In the genomic region with DNA sequence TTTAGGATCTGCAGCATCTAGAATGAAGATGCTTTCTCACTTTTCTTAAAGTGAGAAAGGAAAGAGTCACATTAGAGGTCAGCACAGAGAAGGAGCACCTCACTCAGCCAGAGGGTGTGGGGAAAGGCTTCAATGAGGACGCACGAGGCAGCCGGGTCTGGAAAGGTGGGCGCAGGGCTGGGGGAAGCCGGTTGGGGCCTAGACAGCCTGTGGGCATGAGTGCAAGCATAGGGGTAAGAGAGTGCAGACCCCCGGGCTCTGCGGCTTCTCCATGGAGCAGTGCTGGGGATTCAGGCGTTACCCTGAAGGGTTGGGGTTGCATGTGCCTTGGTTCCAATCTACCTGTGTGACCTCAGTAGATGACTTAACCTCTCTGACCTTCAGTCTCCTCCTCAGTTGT, we compare ENCODE assay signal across 23 cellular contexts. TPM values are rescaled to one million over a fixed set of nuclear protein-coding genes. Genes with fewer than 3 reads are reported as not detected.
DNase-seq lines count a peak whose midpoint lies in the region; TF ChIP-seq lines count a peak whose summit lies in the region.
"Had no signal": no experiment of that assay in that cellular context is flagged by ENCODE, and none has a peak within 500 bp of the region (broad histone marks: within the 10 kb centered on the region; RNA-seq: fewer than 3 reads in every experiment).

No MANE protein-coding gene starts in this region.

- no CpG with 5 or more reads among the region's 8 CpGs for WGBS in mesendoderm (ENCODE audit: extremely low coverage, insufficient coverage, low lambda C conversion rate)

- H3K9me3 Mint-ChIP-seq in MCF 10A (ENCODE audit: unreplicated experiment) (no peaks in the 10 kb centered on the region), type B pancreatic cell (no peaks in the 10 kb centered on the region)
- H3K9me3 Mint-ChIP-seq in dendritic cell treated with granulocyte-macrophage colony-stimulating factor and Interleukin-4, amounts not matched to agents 40 ng/mL and 50 ng/mL, for 4 days, result no peaks in the 10 kb centered on the region
- H3K9me3 Mint-ChIP-seq: CD14-positive monocyte; CD4-positive, alpha-beta T cell; GM23338 had no signal

- H3K27me3 ChIP-seq in breast epithelium, result no peaks in the 10 kb centered on the region
- no peaks in the 10 kb centered on the region for H3K27me3 ChIP-seq in mesendoderm (ENCODE audit: insufficient read depth, low read length, poor library complexity)
- H3K27me3 ChIP-seq: BE2C; BLaER1 treated with 17β-estradiol and CSF1 and Interleukin-3, amounts not matched to agents 10 nM and 100 nM had no signal

- no peak overlapping the region for H2AK5ac ChIP-seq in mesendoderm (ENCODE audit: low read length)

- H3K36me3 Mint-ChIP-seq in MCF 10A (ENCODE audit: insufficient read depth, unreplicated experiment) (no peaks in the 10 kb centered on the region), type B pancreatic cell (no peaks in the 10 kb centered on the region)
- no peaks in the 10 kb centered on the region for H3K36me3 Mint-ChIP-seq in dendritic cell treated with granulocyte-macrophage colony-stimulating factor and Interleukin-4, amounts not matched to agents 40 ng/mL and 50 ng/mL, for 4 days (ENCODE audit: low read depth)
- H3K36me3 Mint-ChIP-seq: CD14-positive monocyte; CD8-positive, alpha-beta memory T cell had no signal

- CTCF ChIA-PET in MCF 10A (lab: Yijun Ruan, JAX), result interaction anchor here (2.1 to 4.3 kb wide), 4 partner anchors 15 to 839 kb away, joined by 14 to 27 read pairs (median 19); no protein-coding TSS in a partner anchor

- no peak for DNase-seq in MCF 10A (ENCODE audit: unreplicated experiment)
- no peak for DNase-seq in breast epithelium (ENCODE audit: low spot score in 2 of 2)
- no peak for DNase-seq in mesendoderm
- DNase-seq in type B pancreatic cell (ENCODE audit: extremely low spot score, unreplicated experiment), result no peak
- DNase-seq in stimulated activated CD4-positive, alpha-beta T cell treated with anti-CD3 and anti-CD28 coated beads, Interleukin-12 subunit alpha, Interleukin-12 subunit beta, amount 100 ng/mL, for 4 hours, result no peak
- no peak for DNase-seq in NOMO-1 treated with dmso at 0.1 percent for 144 hours (lab: John Stamatoyannopoulos, UW; ENCODE audit: unreplicated experiment)
- no peak for DNase-seq in GM19238 (ENCODE audit: insufficient read length, low spot score)
- DNase-seq: ACHN; AML-193; BE2C; CD4-positive, alpha-beta T cell; DMS 273 treated with DMSO at 0.1 percent for 48 hours; DMS79; EL; GDM1 had no signal

- no TSS peak for BruUV-seq in MCF 10A (replicated peaks; lab: Mats Ljungman, UMichigan)

- no peak overlapping the region for H4K5ac ChIP-seq in mesendoderm (ENCODE audit: low read length)

- no peak overlapping the region for H2BK120ac ChIP-seq in mesendoderm (ENCODE audit: low read depth, low read length)

- no peak overlapping the region for H3K4me2 ChIP-seq in mesendoderm (ENCODE audit: low read length)
- H3K4me2 ChIP-seq: BLaER1 treated with 17β-estradiol and CSF1 and Interleukin-3, amounts not matched to agents 10 nM and 100 nM; GM23338 had no signal

- no peaks in the 10 kb centered on the region for H3K79me2 ChIP-seq in mesendoderm (ENCODE audit: control insufficient read depth, insufficient read depth, low read length)

- H3K4me1 ChIP-seq in breast epithelium (peaks cover 0 to 28% of the 10 kb centered on the region in 2 donors), mesendoderm (ENCODE audit: control insufficient read depth, low read depth, low read length) (peaks cover 2% of the 10 kb centered on the region)
- H3K4me1 ChIP-seq: HAP-1 had no signal

- H3K36me3 ChIP-seq in breast epithelium, result no peaks in the 10 kb centered on the region
- H3K36me3 ChIP-seq in mesendoderm (ENCODE audit: control insufficient read depth, insufficient read depth, low read length), result no peaks in the 10 kb centered on the region
- H3K36me3 ChIP-seq: BE2C; BLaER1 treated with 17β-estradiol and CSF1 and Interleukin-3, amounts not matched to agents 10 nM and 100 nM; HAP-1 had no signal

- no peaks in the 10 kb centered on the region for H3K79me1 ChIP-seq in mesendoderm (ENCODE audit: low read length)

- H3K4ac ChIP-seq in mesendoderm (ENCODE audit: low read depth, low read length), result no peak overlapping the region

- no peak for TF ChIP-seq CTCF in MCF 10A (IDR thresholded peaks at IDR 0.05; ENCODE audit: unreplicated experiment)
- no peak for TF ChIP-seq CTCF in breast epithelium (IDR thresholded peaks at IDR 0.05)
- no peak for TF ChIP-seq CTCF in type B pancreatic cell (conservative IDR thresholded peaks at IDR 0.05)

- H3K4me3 Mint-ChIP-seq in MCF 10A (ENCODE audit: unreplicated experiment) (no peak overlapping the region), type B pancreatic cell (no peak overlapping the region)
- H3K4me3 Mint-ChIP-seq in dendritic cell treated with granulocyte-macrophage colony-stimulating factor and Interleukin-4, amounts not matched to agents 40 ng/mL and 50 ng/mL, for 4 days, result no peak overlapping the region
- H3K4me3 Mint-ChIP-seq: CD14-positive monocyte; CD4-positive, alpha-beta T cell; CD8-positive, alpha-beta memory T cell; GM23338 had no signal

- H3K4me1 Mint-ChIP-seq in MCF 10A (ENCODE audit: insufficient read depth, unreplicated experiment) (peaks cover 38% of the 10 kb centered on the region), type B pancreatic cell (ENCODE audit: unreplicated experiment) (peaks cover 39% of the 10 kb centered on the region)
- peaks cover 1% of the 10 kb centered on the region for H3K4me1 Mint-ChIP-seq in dendritic cell treated with granulocyte-macrophage colony-stimulating factor and Interleukin-4, amounts not matched to agents 40 ng/mL and 50 ng/mL, for 4 days (ENCODE audit: low read depth)
- H3K4me1 Mint-ChIP-seq: CD8-positive, alpha-beta memory T cell had no signal

- H4K8ac ChIP-seq in mesendoderm (ENCODE audit: low read depth, low read length), result no peak overlapping the region

- no peak overlapping the region for H3K27ac ChIP-seq in breast epithelium
- no peak overlapping the region for H3K27ac ChIP-seq in mesendoderm (ENCODE audit: low read depth, low read length)
- H3K27ac ChIP-seq: 22Rv1; BLaER1 treated with 17β-estradiol and CSF1 and Interleukin-3, amounts not matched to agents 10 nM and 100 nM had no signal

- H3K4me3 ChIP-seq in breast epithelium (no peak overlapping the region), mesendoderm (ENCODE audit: low read length) (no peak overlapping the region)
- H3K4me3 ChIP-seq: BLaER1 treated with 17β-estradiol and CSF1 and Interleukin-3, amounts not matched to agents 10 nM and 100 nM; GM12878; GM23338; HAP-1 had no signal

- intact Hi-C loops in MCF 10A (cut with micrococcal nuclease), result loop anchor here (5.0 kb wide), 2 partner anchors 230 to 250 kb away; no protein-coding TSS in a partner anchor
- intact Hi-C loops in breast epithelium (cut with DNase I; ENCODE audit: low total_unique reads), result loop anchor here (10.0 kb wide), 1 partner anchor 73 kb away; no protein-coding TSS in a partner anchor
- intact Hi-C loops in dendritic cell treated with granulocyte-macrophage colony-stimulating factor and Interleukin-4, amounts not matched to agents 40 ng/mL and 50 ng/mL, for 4 days (cut with micrococcal nuclease), result no loop called here

- no peaks in the 10 kb centered on the region for H3K9me3 ChIP-seq in breast epithelium
- H3K9me3 ChIP-seq: BE2C; BLaER1 treated with 17β-estradiol and CSF1 and Interleukin-3, amounts not matched to agents 10 nM and 100 nM; HAP-1 had no signal

- H3K27me3 Mint-ChIP-seq in MCF 10A (ENCODE audit: insufficient read depth, unreplicated experiment) (no peaks in the 10 kb centered on the region), type B pancreatic cell (peaks cover 6% of the 10 kb centered on the region)
- H3K27me3 Mint-ChIP-seq in dendritic cell treated with granulocyte-macrophage colony-stimulating factor and Interleukin-4, amounts not matched to agents 40 ng/mL and 50 ng/mL, for 4 days, result peaks cover 19% of the 10 kb centered on the region

- no peak for TF ChIP-seq POLR2A in breast epithelium (IDR thresholded peaks at IDR 0.05)

- no peak overlapping the region for H3K9ac ChIP-seq in mesendoderm (ENCODE audit: low read length)
- H3K9ac ChIP-seq: BLaER1 treated with 17β-estradiol and CSF1 and Interleukin-3, amounts not matched to agents 10 nM and 100 nM had no signal

- H3K18ac ChIP-seq in mesendoderm (ENCODE audit: low read length), result no peak overlapping the region

- H3K56ac ChIP-seq in mesendoderm (ENCODE audit: low read length), result peak overlapping the region; percentile 6

- H3K27ac Mint-ChIP-seq in MCF 10A (ENCODE audit: low read depth, unreplicated experiment), result peak overlapping the region; percentile 75
- H3K27ac Mint-ChIP-seq in dendritic cell treated with granulocyte-macrophage colony-stimulating factor and Interleukin-4, amounts not matched to agents 40 ng/mL and 50 ng/mL, for 4 days, result peak overlapping the region; percentile 2
- H3K27ac Mint-ChIP-seq in type B pancreatic cell, result peak overlapping the region; percentile 74
- H3K27ac Mint-ChIP-seq: CD4-positive, alpha-beta T cell; GM23338 had no signal

- H2BK15ac ChIP-seq in mesendoderm (replicated peaks; ENCODE audit: low read depth), result no peak overlapping the region

- POLR2A ChIA-PET in MCF 10A (lab: Yijun Ruan, JAX), result no interaction called here

- no peak overlapping the region for H2BK5ac ChIP-seq in mesendoderm (ENCODE audit: low read length)

- H3K23ac ChIP-seq in mesendoderm (ENCODE audit: low read length), result no peak overlapping the region

RNA-seq across cellular contexts. Expression of gene KRT80, which starts 49.9 kb away (rescaled TPM):
- 27.4 and 52.3 TPM in 2 replicates for total RNA-seq in MCF 10A (2022)
- total RNA-seq in breast epithelium, result 1 to 10 TPM in 2 of 3 donors, not detected in 1; 2.9 to 9.8 TPM
- 0.21 TPM for polyA plus RNA-seq in mesendoderm (2013, experiment 1 of 2)
- 0.24 TPM for polyA plus RNA-seq in mesendoderm (2013, experiment 2 of 2)
- 23.1 and 65.1 TPM in 2 replicates for total RNA-seq in type B pancreatic cell (ENCODE audit: low replicate concordance)
- total RNA-seq: CD4-positive, alpha-beta T cell; CD8-positive, alpha-beta memory T cell; GM12878; GM23338 had no signal
- polyA plus RNA-seq: CD8-positive, alpha-beta memory T cell; GM23338 had no signal

Comparison
In these comparisons a context has a peak if more than half of its experiments do, and no peak if none do; other contexts are left out.
1. H3K27ac Mint-ChIP-seq: peak in every context shown above with its lines; median percentile 75 in MCF 10A; 74 in type B pancreatic cell; 2 in dendritic cell treated with granulocyte-macrophage colony-stimulating factor and Interleukin-4, amounts not matched to agents 40 ng/mL and 50 ng/mL, for 4 days.